Comparison of ENCODE assay signal across 13 cellular contexts in genomic region chr7:112103246-112103645, GRCh38.
DNase-seq lines count a peak whose midpoint lies in the region; ATAC-seq and TF ChIP-seq lines count a peak whose summit lies in the region.
"Had no signal": no experiment of that assay in that cellular context is flagged by ENCODE, and none has a peak within 500 bp of the region (broad histone marks: within the 10 kb centered on the region; RNA-seq: fewer than 3 reads in every experiment).

No MANE protein-coding gene starts in this region.

- peaks cover 0 to 10% of the 10 kb centered on the region in 2 donors for H3K4me1 ChIP-seq in right atrium auricular region

- H3K36me3 Mint-ChIP-seq in type B pancreatic cell = no peaks in the 10 kb centered on the region

- intact Hi-C loops in left ventricle myocardium superior (cut with micrococcal nuclease) (no loop called here), Right ventricle myocardium inferior (cut with DNase I) (no loop called here)

- CTCF ChIA-PET in RWPE1 (lab: Yijun Ruan, JAX) = no interaction called here

- no peak for DNase-seq in left ventricle myocardium superior
- no peak for DNase-seq in right atrium auricular region (ENCODE audit: low spot score)
- peak; percentile 19 for DNase-seq in RWPE1 (ENCODE audit: low spot score)
- DNase-seq in fibroblast of villous mesenchyme (ENCODE audit: low read depth) = peak; percentile 63
- no peak for DNase-seq in RKO (ENCODE audit: low spot score)
- DNase-seq in type B pancreatic cell (ENCODE audit: extremely low spot score, unreplicated experiment) = no peak
- DNase-seq in kidney glomerular epithelial cell (lab: John Stamatoyannopoulos, UW) = no peak
- DNase-seq in Right ventricle myocardium inferior (ENCODE audit: missing footprints) = no peak
- DNase-seq: aorta, NCI-H1694, posterior cingulate gyrus had no signal

- H3K4me3 Mint-ChIP-seq in type B pancreatic cell = no peak overlapping the region
- H3K4me3 Mint-ChIP-seq: T-helper 1 cell treated with Interleukin-12 subunit alpha and Interleukin-12 subunit beta and Interleukin-4 antibody, amounts not matched to agents 30 μg/mL and 1 μg/mL, for 36 hours had no signal

- no peaks in the 10 kb centered on the region for H3K27me3 ChIP-seq in right atrium auricular region
- H3K27me3 ChIP-seq: upper lobe of left lung had no signal

- H3K9me3 ChIP-seq in right atrium auricular region = no peaks in the 10 kb centered on the region
- H3K9me3 ChIP-seq: upper lobe of left lung had no signal

- POLR2A ChIA-PET in RWPE1 (lab: Yijun Ruan, JAX; ENCODE audit: low non-redundant PET) = no interaction called here

- TF ChIP-seq CTCF in right atrium auricular region (IDR thresholded peaks at IDR 0.05) = no peak
- no peak for TF ChIP-seq CTCF in RWPE1 (conservative IDR thresholded peaks at IDR 0.05; ENCODE audit: low read depth)
- no peak for TF ChIP-seq CTCF in fibroblast of villous mesenchyme (IDR thresholded peaks at IDR 0.05; ENCODE audit: insufficient read depth, low read depth, low read length)
- no peak for TF ChIP-seq CTCF in type B pancreatic cell (conservative IDR thresholded peaks at IDR 0.05)

- H3K27me3 Mint-ChIP-seq in type B pancreatic cell = no peaks in the 10 kb centered on the region

- no peak overlapping the region for H3K4me3 ChIP-seq in right atrium auricular region
- no peak overlapping the region for H3K4me3 ChIP-seq in fibroblast of villous mesenchyme (ENCODE audit: low read depth, low read length)
- H3K4me3 ChIP-seq: upper lobe of left lung had no signal

- peaks cover 27% of the 10 kb centered on the region for H3K4me1 Mint-ChIP-seq in type B pancreatic cell (ENCODE audit: unreplicated experiment)

- H3K27ac Mint-ChIP-seq in type B pancreatic cell = no peak overlapping the region
- H3K27ac Mint-ChIP-seq: T-helper 1 cell treated with Interleukin-12 subunit alpha and Interleukin-12 subunit beta and Interleukin-4 antibody, amounts not matched to agents 30 μg/mL and 1 μg/mL, for 36 hours had no signal

- ATAC-seq in left ventricle myocardium superior (peak; percentile 36), Right ventricle myocardium inferior (no peak)

- no peaks in the 10 kb centered on the region for H3K36me3 ChIP-seq in right atrium auricular region
- H3K36me3 ChIP-seq: upper lobe of left lung had no signal

- H3K27ac ChIP-seq in right atrium auricular region (no peak overlapping the region), RWPE1 (no peak overlapping the region)

- no peaks in the 10 kb centered on the region for H3K9me3 Mint-ChIP-seq in type B pancreatic cell
- H3K9me3 Mint-ChIP-seq: T-helper 1 cell treated with Interleukin-12 subunit alpha and Interleukin-12 subunit beta and Interleukin-4 antibody, amounts not matched to agents 30 μg/mL and 1 μg/mL, for 36 hours had no signal

Comparison
In these comparisons a context has a peak if more than half of its experiments do, and no peak if none do; other contexts are left out.
1. DNase-seq: peak in RWPE1 (single experiment) and fibroblast of villous mesenchyme (single experiment); none in left ventricle myocardium superior (single experiment), right atrium auricular region (single experiment), RKO (single experiment), type B pancreatic cell (single experiment), kidney glomerular epithelial cell (single experiment) and Right ventricle myocardium inferior (single experiment).